ENCODE assay signal across 8 cellular contexts in genomic region chr20:23050847-23051627, GRCh38. TPM values are rescaled to one million over a fixed set of nuclear protein-coding genes. Genes with fewer than 3 reads are reported as not detected.
DNase-seq lines count a peak whose midpoint lies in the region; TF ChIP-seq lines count a peak whose summit lies in the region.

No MANE protein-coding gene starts in this region.

- H3K56ac ChIP-seq in mesendoderm (ENCODE audit: low read length): peak overlapping the region; percentile 95

- WGBS in mesendoderm (ENCODE audit: extremely low coverage, insufficient coverage, low lambda C conversion rate): no CpG with 5 or more reads among the region's 46 CpGs
- 11 to 15% methylated on average over 31 to 45 of the region's 46 CpGs for WGBS in thyroid gland, 2 donors

- no peak overlapping the region for H4K5ac ChIP-seq in mesendoderm (ENCODE audit: low read length)

- H2BK5ac ChIP-seq in mesendoderm (ENCODE audit: low read length): peak overlapping the region; percentile 78

- H3K4ac ChIP-seq in mesendoderm (ENCODE audit: low read depth, low read length): no peak overlapping the region

- H4K8ac ChIP-seq in mesendoderm (ENCODE audit: low read depth, low read length): no peak overlapping the region

- H3K79me2 ChIP-seq in mesendoderm (ENCODE audit: control insufficient read depth, insufficient read depth, low read length): no peaks in the 10 kb centered on the region

- peak overlapping the region; percentile 39 for H3K4me3 ChIP-seq in SJSA1
- H3K4me3 ChIP-seq in epithelial cell of proximal tubule (ENCODE audit: low read depth, low read length): peak overlapping the region; percentile 65
- peak overlapping the region; percentile 41 for H3K4me3 ChIP-seq in mesendoderm (ENCODE audit: low read length)
- peak overlapping the region in 2 of 3 donors; percentile 12 to 53 for H3K4me3 ChIP-seq in thyroid gland (replicated peaks in 1 of 3)

- H3K36me3 ChIP-seq in SJSA1: no peaks in the 10 kb centered on the region
- no peaks in the 10 kb centered on the region for H3K36me3 ChIP-seq in mesendoderm (ENCODE audit: control insufficient read depth, insufficient read depth, low read length)
- no peaks in the 10 kb centered on the region for H3K36me3 ChIP-seq in thyroid gland

- no peak for TF ChIP-seq POLR2A in thyroid gland (IDR thresholded peaks at IDR 0.05)

- peak overlapping the region; percentile 30 for H2BK120ac ChIP-seq in mesendoderm (ENCODE audit: low read depth, low read length)

- peak overlapping the region; percentile 83 for H3K4me2 ChIP-seq in mesendoderm (ENCODE audit: low read length)

- peak in 2 of 3 donors; percentile 12 to 46 for DNase-seq in stimulated activated CD4-positive, alpha-beta T cell treated with anti-CD3 and anti-CD28 coated beads, Interleukin-12 subunit alpha, Interleukin-12 subunit beta, amount 100 ng/mL, for 48 hours (ENCODE audit: low read depth in 2 of 3, low spot score in 1 of 3)
- DNase-seq in stimulated activated CD4-positive, alpha-beta T cell treated with anti-CD3 and anti-CD28 coated beads, Interleukin-4, amount 100 ng/mL, for 24 hours: no peak
- DNase-seq in SJSA1 (ENCODE audit: low read depth in 1 of 2, low spot score in 2 of 2): peak; percentile 81 to 82
- peak; percentile 55 for DNase-seq in epithelial cell of proximal tubule (ENCODE audit: low read depth)
- peak; percentile 96 for DNase-seq in mesendoderm
- DNase-seq in thyroid gland: peak; percentile 55 to 66
- DNase-seq in NCI-H1105 treated with DMSO at 0.1 percent for 48 hours (lab: John Stamatoyannopoulos, UW): no peak
- no peak for DNase-seq in NCI-H2171 (lab: John Stamatoyannopoulos, UW)

- peak overlapping the region; percentile 79 for H3K9ac ChIP-seq in mesendoderm (ENCODE audit: low read length)

- intact Hi-C loops in thyroid gland (cut with DNase I): no loop called here

- peak overlapping the region; percentile 68 for H3K23ac ChIP-seq in mesendoderm (ENCODE audit: low read length)

- no peak overlapping the region for H2AK5ac ChIP-seq in mesendoderm (ENCODE audit: low read length)

- peak overlapping the region; percentile 60 for H3K18ac ChIP-seq in mesendoderm (ENCODE audit: low read length)

- H3K9me3 ChIP-seq in SJSA1 (replicated peaks) (no peaks in the 10 kb centered on the region), thyroid gland (no peaks in the 10 kb centered on the region)

- no peak overlapping the region for H2BK15ac ChIP-seq in mesendoderm (replicated peaks; ENCODE audit: low read depth)

- no peaks in the 10 kb centered on the region for H3K79me1 ChIP-seq in mesendoderm (ENCODE audit: low read length)

- H3K27ac ChIP-seq in SJSA1: peak overlapping the region; percentile 60
- H3K27ac ChIP-seq in mesendoderm (ENCODE audit: low read depth, low read length): peak overlapping the region; percentile 46
- peak overlapping the region; percentile 23 to 88 (median 85) for H3K27ac ChIP-seq in thyroid gland

- peak; percentile 81 for TF ChIP-seq CTCF in epithelial cell of proximal tubule (conservative IDR thresholded peaks at IDR 0.05; ENCODE audit: low read depth, low read length)
- TF ChIP-seq CTCF in thyroid gland (IDR thresholded peaks at IDR 0.05): peak in 5 of 6 experiments; percentile 19 to 57 (median 46)

- H3K27me3 ChIP-seq in SJSA1 (replicated peaks) (peaks cover 10% of the 10 kb centered on the region; the same call in 1 of the 2 replicates), mesendoderm (ENCODE audit: insufficient read depth, low read length, poor library complexity) (peaks cover 10% of the 10 kb centered on the region), thyroid gland (no peaks in the 10 kb centered on the region)

- H3K4me1 ChIP-seq in SJSA1 (replicated peaks): peaks cover 43% of the 10 kb centered on the region
- peaks cover 4% of the 10 kb centered on the region for H3K4me1 ChIP-seq in mesendoderm (ENCODE audit: control insufficient read depth, low read depth, low read length)
- H3K4me1 ChIP-seq in thyroid gland: peaks cover 23 to 42% of the 10 kb centered on the region in 2 donors

RNA-seq across cellular contexts. Expression of gene THBD, which starts 1.6 kb away (rescaled TPM):
- total RNA-seq in SJSA1 (2014; rRNA removed; shearing (Covaris generic)): 4.2 and 4.7 TPM in 2 replicates
- 6.9 and 18.9 TPM in 2 replicates for total RNA-seq in epithelial cell of proximal tubule
- polyA plus RNA-seq in mesendoderm (2013, experiment 1 of 2): 0.48 TPM
- polyA plus RNA-seq in mesendoderm (2013, experiment 2 of 2): 0.42 TPM
- total RNA-seq in thyroid gland: 10 to 100 TPM; 30.4 to 78.5 (median 72.2) TPM

RNA-seq across cellular contexts. Expression of gene SSTR4, which starts 15.9 kb away (rescaled TPM):
- not detected in 2 replicates for total RNA-seq in SJSA1 (2014; rRNA removed; shearing (Covaris generic))
- total RNA-seq in epithelial cell of proximal tubule (not detected in 2 replicates), thyroid gland (not detected)
- 0.39 TPM for polyA plus RNA-seq in mesendoderm (2013, experiment 1 of 2)
- 0.34 TPM for polyA plus RNA-seq in mesendoderm (2013, experiment 2 of 2)

RNA-seq across cellular contexts. Expression of gene CD93, which starts 35.1 kb away (rescaled TPM):
- total RNA-seq in SJSA1 (2014; rRNA removed; shearing (Covaris generic)): not detected in 2 replicates
- total RNA-seq in epithelial cell of proximal tubule (0.06 and 0.07 TPM in 2 replicates), thyroid gland (10 to 100 TPM; 13.6 to 53.8 (median 24.0) TPM)
- polyA plus RNA-seq in mesendoderm (2013, experiment 1 of 2): under 0.01 TPM
- polyA plus RNA-seq in mesendoderm (2013, experiment 2 of 2): 0.01 TPM

Comparison
In these comparisons a context has a peak if more than half of its experiments do, and no peak if none do; other contexts are left out.
1. DNase-seq: peak in stimulated activated CD4-positive, alpha-beta T cell treated with anti-CD3 and anti-CD28 coated beads, Interleukin-12 subunit alpha, Interleukin-12 subunit beta, amount 100 ng/mL, for 48 hours (2 of 3), SJSA1 (2 of 2), epithelial cell of proximal tubule (single experiment), mesendoderm (single experiment) and thyroid gland (2 of 2); none in stimulated activated CD4-positive, alpha-beta T cell treated with anti-CD3 and anti-CD28 coated beads, Interleukin-4, amount 100 ng/mL, for 24 hours (single experiment), NCI-H1105 treated with DMSO at 0.1 percent for 48 hours (single experiment) and NCI-H2171 (single experiment).
2. RNA of gene CD93, which starts 35.1 kb away (total RNA-seq): 13.6 to 53.8 TPM in thyroid gland; 0.06 to 0.07 TPM in epithelial cell of proximal tubule and not detected in SJSA1; every median in the first group is over 10 times any median in the second.
3. Peak in every context shown above with its lines, with median percentiles within 50 percentile points of each other: H3K27ac ChIP-seq and H3K4me3 ChIP-seq.